8 cellular contexts compared by ENCODE assay signal in genomic region chr19:16572332-16573211, GRCh38. TPM values are rescaled to one million over a fixed set of nuclear protein-coding genes. Genes with fewer than 3 reads are reported as not detected.
A peak's percentile ranks its signal among the peaks of the same experiment; 100 is the strongest.
DNase-seq lines count a peak whose midpoint lies in the region; ATAC-seq and TF ChIP-seq lines count a peak whose summit lies in the region.

Gene SLC35E1 (minus strand): TSS chr19:16572415. CDS start chr19:16572364, 51 bp downstream.

- H3K9me3 ChIP-seq in SU-DHL-6 (ENCODE audit: insufficient read depth, low read length): no peaks in the 10 kb centered on the region
- no peaks in the 10 kb centered on the region for H3K9me3 ChIP-seq in thoracic aorta

- H3K4me3 Mint-ChIP-seq in activated naive CD8-positive, alpha-beta T cell treated with anti-CD3 and anti-CD28 coated beads, Interleukin-2, amount 10 ng/mL, durations not matched to agents 7 days and 5 days: peak within 1 kb of the TSS; percentile 98
- H3K4me3 Mint-ChIP-seq in osteocyte (ENCODE audit: unreplicated experiment): peak within 1 kb of the TSS; percentile 99

- peaks cover 20% of the 10 kb centered on the region for H3F3A ChIP-seq in SU-DHL-6 (ENCODE audit: insufficient read depth)

- DNase-seq in GM12865 (ENCODE audit: low read depth) (peak; percentile 98), NCI-H1105 treated with DMSO at 0.1 percent for 48 hours (lab: John Stamatoyannopoulos, UW) (peak; percentile 93), head of caudate nucleus (peak; percentile 85 to 97 (median 94)), osteocyte (ENCODE audit: extremely low spot score, unreplicated experiment) (peak; percentile 98), thoracic aorta (ENCODE audit: low spot score) (peak; percentile 73)
- DNase-seq in activated naive CD8-positive, alpha-beta T cell treated with anti-CD3 and anti-CD28 coated beads, Interleukin-2, amount 10 ng/mL, durations not matched to agents 7 days and 5 days: peak; percentile 93

- no peaks in the 10 kb centered on the region for H3K27me3 Mint-ChIP-seq in activated naive CD8-positive, alpha-beta T cell treated with anti-CD3 and anti-CD28 coated beads, Interleukin-2, amount 10 ng/mL, durations not matched to agents 7 days and 5 days
- no peaks in the 10 kb centered on the region for H3K27me3 Mint-ChIP-seq in osteocyte (ENCODE audit: unreplicated experiment)

- peaks cover 64% of the 10 kb centered on the region for H3K79me2 ChIP-seq in SU-DHL-6 (ENCODE audit: insufficient read depth, low read length)

- H3K9me3 Mint-ChIP-seq in activated naive CD8-positive, alpha-beta T cell treated with anti-CD3 and anti-CD28 coated beads, Interleukin-2, amount 10 ng/mL, durations not matched to agents 7 days and 5 days: no peaks in the 10 kb centered on the region
- H3K9me3 Mint-ChIP-seq in osteocyte (ENCODE audit: unreplicated experiment): no peaks in the 10 kb centered on the region

- peak within 1 kb of the TSS; percentile 88 for H3K4me2 ChIP-seq in SU-DHL-6 (ENCODE audit: low read depth, low read length, poor library complexity, severe bottlenecking)

- intact Hi-C loops in head of caudate nucleus (cut with DNase I): loop anchor here (2.0 kb wide), 3 partner anchors 30 to 76 kb away; partner anchors contain the start of genes C19orf44, CALR3, CHERP and MED26

- TF ChIP-seq CTCF in GM12865 (IDR thresholded peaks at IDR 0.05; ENCODE audit: insufficient read depth, low read depth, low read length, missing control alignments): no peak
- no peak for TF ChIP-seq CTCF in SU-DHL-6 (IDR thresholded peaks at IDR 0.05; ENCODE audit: insufficient read depth, low read length, poor library complexity, severe bottlenecking)
- no peak for TF ChIP-seq CTCF in osteocyte (IDR thresholded peaks at IDR 0.05)
- TF ChIP-seq CTCF in thoracic aorta (IDR thresholded peaks at IDR 0.05): no peak

- no peaks in the 10 kb centered on the region for H3K36me3 ChIP-seq in SU-DHL-6 (ENCODE audit: low read length)
- peaks cover 16% of the 10 kb centered on the region for H3K36me3 ChIP-seq in thoracic aorta

- H3K36me3 Mint-ChIP-seq in activated naive CD8-positive, alpha-beta T cell treated with anti-CD3 and anti-CD28 coated beads, Interleukin-2, amount 10 ng/mL, durations not matched to agents 7 days and 5 days: peaks cover 25% of the 10 kb centered on the region
- peaks cover 11% of the 10 kb centered on the region for H3K36me3 Mint-ChIP-seq in osteocyte (ENCODE audit: unreplicated experiment)

- H2AFZ ChIP-seq in SU-DHL-6 (ENCODE audit: low read depth, low read length, severe bottlenecking): peak within 1 kb of the TSS; percentile 16

- ATAC-seq in HG02678 (IDR thresholded peaks at IDR 0.05; ENCODE audit: unreplicated experiment) (peak; percentile 85), thoracic aorta (ENCODE audit: insufficient number of reproducible peaks, low FRiP score, low read depth) (peak; percentile 96)
- peak; percentile 91 for ATAC-seq in activated naive CD8-positive, alpha-beta T cell treated with anti-CD3 and anti-CD28 coated beads, Interleukin-2, amount 10 ng/mL, durations not matched to agents 7 days and 5 days (ENCODE audit: low read depth)

- no peaks in the 10 kb centered on the region for H3K27me3 ChIP-seq in SU-DHL-6 (ENCODE audit: low read length)
- no peaks in the 10 kb centered on the region for H3K27me3 ChIP-seq in thoracic aorta (replicated peaks; ENCODE audit: insufficient read depth)

- H3K9ac ChIP-seq in SU-DHL-6 (ENCODE audit: low read length): peak within 1 kb of the TSS; percentile 82

- H3K27ac ChIP-seq in SU-DHL-6 (ENCODE audit: low read depth, low read length) (peak within 1 kb of the TSS; percentile 43), thoracic aorta (peak within 1 kb of the TSS; percentile 76 to 83)

- peaks cover 41% of the 10 kb centered on the region for H3K4me1 Mint-ChIP-seq in activated naive CD8-positive, alpha-beta T cell treated with anti-CD3 and anti-CD28 coated beads, Interleukin-2, amount 10 ng/mL, durations not matched to agents 7 days and 5 days
- peaks cover 45% of the 10 kb centered on the region for H3K4me1 Mint-ChIP-seq in osteocyte (ENCODE audit: unreplicated experiment)

- no peaks in the 10 kb centered on the region for H4K20me1 ChIP-seq in SU-DHL-6 (ENCODE audit: low read depth, low read length)

- peak within 1 kb of the TSS; percentile 99 for H3K27ac Mint-ChIP-seq in activated naive CD8-positive, alpha-beta T cell treated with anti-CD3 and anti-CD28 coated beads, Interleukin-2, amount 10 ng/mL, durations not matched to agents 7 days and 5 days
- peak within 1 kb of the TSS; percentile 97 for H3K27ac Mint-ChIP-seq in osteocyte (ENCODE audit: unreplicated experiment)

- POLR2A ChIA-PET in activated naive CD8-positive, alpha-beta T cell treated with anti-CD3 and anti-CD28 coated beads, Interleukin-2, amount 10 ng/mL, durations not matched to agents 7 days and 5 days (lab: Charles Lee): interaction anchor here (0.6 to 3.7 kb wide), 5 partner anchors 11 to 55 kb away, joined by 3 to 38 read pairs (median 30); partner anchors contain the start of gene MED26

- H3K4me3 ChIP-seq in GM12865 (ENCODE audit: low read depth, low read length) (peak within 1 kb of the TSS; percentile 92), SU-DHL-6 (ENCODE audit: insufficient read depth, low read length, poor library complexity, severe bottlenecking) (peak within 1 kb of the TSS; percentile 83), thoracic aorta (peak within 1 kb of the TSS; percentile 90)

- H3K4me1 ChIP-seq in thoracic aorta (ENCODE audit: control insufficient read depth in 1 of 2, low read depth in 2 of 2): peaks cover 12 to 36% of the 10 kb centered on the region in 2 donors

- H3K9me2 ChIP-seq in SU-DHL-6 (replicated peaks; ENCODE audit: insufficient read depth, low read length): no peaks in the 10 kb centered on the region

RNA-seq across cellular contexts. Expression of gene SLC35E1, which starts in this region (rescaled TPM):
- 10 to 100 TPM; 43.4 to 44.5 TPM for total RNA-seq in activated naive CD8-positive, alpha-beta T cell treated with anti-CD3 and anti-CD28 coated beads, Interleukin-2, amount 10 ng/mL, durations not matched to agents 7 days and 5 days
- 49.8 and 55.5 TPM in 2 replicates for total RNA-seq in osteocyte
- 10 to 100 TPM; 66.9 to 85.3 TPM for total RNA-seq in thoracic aorta

Comparison
In these comparisons a context has a peak if more than half of its experiments do, and no peak if none do; other contexts are left out.
1. Peak in every context shown above with its lines: DNase-seq, ATAC-seq, H3K4me3 ChIP-seq and H3K27ac ChIP-seq.